Comparison of ENCODE assay signal across 30 cellular contexts in the genomic region with DNA sequence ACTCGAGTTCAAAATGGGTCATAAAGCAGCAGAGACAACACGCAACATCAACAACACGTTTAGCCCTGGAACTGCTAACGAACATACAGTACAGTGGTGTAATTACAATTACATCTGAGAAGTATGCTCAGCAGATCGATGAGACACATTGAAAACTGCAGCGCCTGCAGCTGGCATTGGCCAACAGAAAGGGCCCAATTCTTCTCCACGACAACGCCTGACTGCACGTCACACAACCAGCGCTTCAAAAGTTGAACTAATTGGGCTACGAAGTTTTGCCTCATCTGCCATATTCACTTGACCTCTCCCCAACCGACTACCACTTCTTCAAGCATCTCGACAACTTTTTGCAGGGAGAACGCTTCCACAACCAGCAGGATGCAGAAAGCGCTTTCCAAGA.
"Had no signal": no experiment of that assay in that cellular context is flagged by ENCODE, and none has a peak within 500 bp of the region (broad histone marks: within the 10 kb centered on the region; RNA-seq: fewer than 3 reads in every experiment).

No MANE protein-coding gene starts in this region.

- ATAC-seq: PC-3 had no signal

- H3K9me3 ChIP-seq: MG63, Peyer's patch, SJSA1, SK-N-SH had no signal

- H3K27ac ChIP-seq: KMS-11, Peyer's patch, SJSA1 had no signal

- H3K27me3 ChIP-seq: MG63, Peyer's patch, SJSA1 had no signal

- H3K4me3 ChIP-seq: MG63, Peyer's patch, SJSA1 had no signal

- H3K9ac ChIP-seq: KMS-11, SK-N-SH had no signal

- H3K36me3 ChIP-seq: MG63, Peyer's patch, SJSA1 had no signal

- DNase-seq: KBM-7, MG63, NCI-H1048, NCI-H1092 treated with DMSO at 0.1 percent for 48 hours, NCI-H1105 treated with DMSO at 0.1 percent for 48 hours, NCI-H1417, NCI-H1436, NCI-H1694, NCI-H187, NCI-H1930, NCI-H2029 treated with DMSO at 0.1 percent for 48 hours, NCI-H2081 treated with DMSO at 0.1 percent for 48 hours, NCI-H2107, NCI-H2171, NCI-H226, NCI-H446 treated with DMSO at 0.1 percent for 48 hours, NCI-H510A, NCI-H526, NCI-H69, NCI-H748 treated with DMSO at 0.1 percent for 48 hours, OCI-M1, PC-3, Peyer's patch, Right ventricle myocardium superior, RPMI8226, SHP77 treated with DMSO at 0.1 percent for 48 hours, SK-N-SH, SW 1271 had no signal

- H3K4me2 ChIP-seq: KMS-11, SK-N-SH had no signal
